ENCODE assay signal across 8 cellular contexts in genomic region chr16:30657866-30658730, GRCh38. TPM values are rescaled to one million over a fixed set of nuclear protein-coding genes. Genes with fewer than 3 reads are reported as not detected.
A peak's percentile ranks its signal among the peaks of the same experiment; 100 is the strongest.
DNase-seq lines count a peak whose midpoint lies in the region; ATAC-seq and TF ChIP-seq lines count a peak whose summit lies in the region.

FBRS (plus strand) TSS chr16:30658431; CDS start chr16:30659519, 1,088 bp downstream.

- peaks cover 0 to 63% of the 10 kb centered on the region in 2 donors for H3K36me3 ChIP-seq in left lung

- peak within 1 kb of the TSS; percentile 98 for H3K4me3 Mint-ChIP-seq in dendritic cell treated with granulocyte-macrophage colony-stimulating factor and Interleukin-4, amounts not matched to agents 40 ng/mL and 50 ng/mL, for 4 days

- peak; percentile 98 to 100 (median 100) for DNase-seq in C1 segment of cervical spinal cord (lab: John Stamatoyannopoulos, UW)
- DNase-seq in NCI-H748 (lab: John Stamatoyannopoulos, UW; ENCODE audit: unreplicated experiment), result peak; percentile 99
- DNase-seq in activated CD4-positive, alpha-beta T cell treated with anti-CD3 and anti-CD28 coated beads, Interleukin-2, amount 50 U/mL, for 24 hours (ENCODE audit: low read depth in 1 of 2, low spot score in 1 of 2), result peak; percentile 99 to 100
- DNase-seq in left lung, result peak; percentile 100
- DNase-seq in stimulated activated CD4-positive, alpha-beta T cell treated with anti-CD3 and anti-CD28 coated beads, Interleukin-4, amount 100 ng/mL, for 1 hour, result peak; percentile 100

- intact Hi-C loops in dendritic cell treated with granulocyte-macrophage colony-stimulating factor and Interleukin-4, amounts not matched to agents 40 ng/mL and 50 ng/mL, for 4 days (cut with micrococcal nuclease), result loop anchor here (1.0 to 5.0 kb wide), 4 partner anchors 8 to 414 kb away; partner anchors contain the start of genes CFAP119, PRR14, RNF40 and ZNF646
- intact Hi-C loops in left lung (cut with DNase I), result no loop called here

- peak within 1 kb of the TSS; percentile 87 to 91 for H3K4me3 ChIP-seq in left lung

- H3K36me3 Mint-ChIP-seq in dendritic cell treated with granulocyte-macrophage colony-stimulating factor and Interleukin-4, amounts not matched to agents 40 ng/mL and 50 ng/mL, for 4 days (ENCODE audit: low read depth), result peaks cover 91% of the 10 kb centered on the region

- H3K9me3 Mint-ChIP-seq in dendritic cell treated with granulocyte-macrophage colony-stimulating factor and Interleukin-4, amounts not matched to agents 40 ng/mL and 50 ng/mL, for 4 days, result no peaks in the 10 kb centered on the region

- TF ChIP-seq CTCF in left lung (IDR thresholded peaks at IDR 0.05), result peak; percentile 79 to 96

- ATAC-seq in GM19328 (IDR thresholded peaks at IDR 0.05; ENCODE audit: unreplicated experiment) (peak; percentile 67), HG03521 (IDR thresholded peaks at IDR 0.05; ENCODE audit: unreplicated experiment) (peak; percentile 65), left lung (peak; percentile 88)

- H3K9me3 ChIP-seq in left lung, result no peaks in the 10 kb centered on the region

- H3K27ac Mint-ChIP-seq in dendritic cell treated with granulocyte-macrophage colony-stimulating factor and Interleukin-4, amounts not matched to agents 40 ng/mL and 50 ng/mL, for 4 days, result peak within 1 kb of the TSS; percentile 100

- H3K27me3 ChIP-seq in left lung, result no peaks in the 10 kb centered on the region

- H3K4me1 ChIP-seq in left lung, result peaks cover 10 to 56% of the 10 kb centered on the region in 2 donors

- H3K4me1 Mint-ChIP-seq in dendritic cell treated with granulocyte-macrophage colony-stimulating factor and Interleukin-4, amounts not matched to agents 40 ng/mL and 50 ng/mL, for 4 days (ENCODE audit: low read depth), result peaks cover 66% of the 10 kb centered on the region

- H3K27me3 Mint-ChIP-seq in dendritic cell treated with granulocyte-macrophage colony-stimulating factor and Interleukin-4, amounts not matched to agents 40 ng/mL and 50 ng/mL, for 4 days, result no peaks in the 10 kb centered on the region

- H3K27ac ChIP-seq in left lung, result peak within 1 kb of the TSS; percentile 99 to 100

RNA-seq across cellular contexts. Expression of gene FBRS, which starts in this region (rescaled TPM):
- 10 to 100 TPM; 52.1 to 62.3 TPM for total RNA-seq in left lung

Comparison
In these comparisons a context has a peak if more than half of its experiments do, and no peak if none do; other contexts are left out.
1. Peak in every context shown above with its lines: DNase-seq, ATAC-seq, H3K4me3 ChIP-seq and H3K27ac ChIP-seq.